In genomic region chr10:58334817-58335305, GRCh38 we compare ENCODE assay signal across 1 cellular context.
TF ChIP-seq lines count a peak whose summit lies in the region.

Gene UBE2D1, plus strand, starts transcription at chr10:58335006. Its CDS starts 196 bp downstream, at chr10:58335202.

TF ChIP-seq in K562, 482 proteins besides CTCF, POLR2A, EP300 and RAD21 (continued from another document and continues in another):
- TF ChIP-seq CHD7 (IDR thresholded peaks at IDR 0.05; ENCODE audit: low read depth, low read length) (no peak), EWSR1 (IDR thresholded peaks at IDR 0.05; ENCODE audit: borderline replicate concordance, low read depth, partially characterized antibody) (no peak), ZBTB2 (IDR thresholded peaks at IDR 0.05) (no peak), PHTF2 (CRISPR knock-in tag; IDR thresholded peaks at IDR 0.05) (no peak), HINFP (tag; conservative IDR thresholded peaks at IDR 0.05; ENCODE audit: low read depth) (peak; percentile 89), ZBTB17 (CRISPR knock-in tag; IDR thresholded peaks at IDR 0.05) (0 out of 2 replicates have a peak, but pooled peaks have one; percentile 57), MECOM (CRISPR knock-in tag; IDR thresholded peaks at IDR 0.05) (no peak), EGR1 (conservative IDR thresholded peaks at IDR 0.05) (0 out of 2 replicates have a peak, but pooled peaks have one; percentile 12), ZNF253 (CRISPR knock-in tag; conservative IDR thresholded peaks at IDR 0.05) (no peak), KLF13 (tag; IDR thresholded peaks at IDR 0.05; ENCODE audit: borderline replicate concordance, low read depth) (peak; percentile 53; the same call in 1 of the 2 replicates), ZNF12 (CRISPR knock-in tag; IDR thresholded peaks at IDR 0.05) (no peak), ZNF75A (CRISPR knock-in tag; IDR thresholded peaks at IDR 0.05) (no peak), BRF2 (IDR thresholded peaks at IDR 0.05; ENCODE audit: borderline replicate concordance, insufficient read depth, insufficient read length) (no peak), FUS (optimal IDR thresholded peaks at IDR 0.05; ENCODE audit: low read depth, low read length) (peak; percentile 63), SMARCB1 (IDR thresholded peaks at IDR 0.05; ENCODE audit: insufficient read length, low read depth) (no peak), PHF8 (IDR thresholded peaks at IDR 0.05; ENCODE audit: borderline replicate concordance, low read length) (peak; percentile 91), CUX1 (CRISPR knock-in tag; IDR thresholded peaks at IDR 0.05) (no peak), SAFB (IDR thresholded peaks at IDR 0.05; ENCODE audit: borderline replicate concordance, low read depth, low read length) (peak; percentile 13; the same call in 1 of the 2 replicates), RFX5 (IDR thresholded peaks at IDR 0.05; ENCODE audit: low read depth, low read length) (no peak), ZNF140 (CRISPR knock-in tag; IDR thresholded peaks at IDR 0.05) (no peak), ZNF717 (CRISPR knock-in tag; IDR thresholded peaks at IDR 0.05) (no peak), ZNF184 (CRISPR knock-in tag; IDR thresholded peaks at IDR 0.05) (no peak)
- TF ChIP-seq, protein P1, sequence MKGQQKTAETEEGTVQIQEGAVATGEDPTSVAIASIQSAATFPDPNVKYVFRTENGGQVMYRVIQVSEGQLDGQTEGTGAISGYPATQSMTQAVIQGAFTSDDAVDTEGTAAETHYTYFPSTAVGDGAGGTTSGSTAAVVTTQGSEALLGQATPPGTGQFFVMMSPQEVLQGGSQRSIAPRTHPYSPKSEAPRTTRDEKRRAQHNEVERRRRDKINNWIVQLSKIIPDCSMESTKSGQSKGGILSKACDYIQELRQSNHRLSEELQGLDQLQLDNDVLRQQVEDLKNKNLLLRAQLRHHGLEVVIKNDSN (CRISPR knock-in tag; IDR thresholded peaks at IDR 0.05), result no peak
- TF ChIP-seq, protein P2, sequence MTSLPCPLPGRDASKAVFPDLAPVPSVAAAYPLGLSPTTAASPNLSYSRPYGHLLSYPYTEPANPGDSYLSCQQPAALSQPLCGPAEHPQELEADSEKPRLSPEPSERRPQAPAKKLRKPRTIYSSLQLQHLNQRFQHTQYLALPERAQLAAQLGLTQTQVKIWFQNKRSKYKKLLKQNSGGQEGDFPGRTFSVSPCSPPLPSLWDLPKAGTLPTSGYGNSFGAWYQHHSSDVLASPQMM (CRISPR knock-in tag; IDR thresholded peaks at IDR 0.05), result no peak
- TF ChIP-seq, protein P3, sequence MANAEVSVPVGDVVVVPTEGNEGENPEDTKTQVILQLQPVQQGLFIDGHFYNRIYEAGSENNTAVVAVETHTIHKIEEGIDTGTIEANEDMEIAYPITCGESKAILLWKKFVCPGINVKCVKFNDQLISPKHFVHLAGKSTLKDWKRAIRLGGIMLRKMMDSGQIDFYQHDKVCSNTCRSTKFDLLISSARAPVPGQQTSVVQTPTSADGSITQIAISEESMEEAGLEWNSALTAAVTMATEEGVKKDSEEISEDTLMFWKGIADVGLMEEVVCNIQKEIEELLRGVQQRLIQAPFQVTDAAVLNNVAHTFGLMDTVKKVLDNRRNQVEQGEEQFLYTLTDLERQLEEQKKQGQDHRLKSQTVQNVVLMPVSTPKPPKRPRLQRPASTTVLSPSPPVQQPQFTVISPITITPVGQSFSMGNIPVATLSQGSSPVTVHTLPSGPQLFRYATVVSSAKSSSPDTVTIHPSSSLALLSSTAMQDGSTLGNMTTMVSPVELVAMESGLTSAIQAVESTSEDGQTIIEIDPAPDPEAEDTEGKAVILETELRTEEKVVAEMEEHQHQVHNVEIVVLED (CRISPR knock-in tag; IDR thresholded peaks at IDR 0.05), result peak; percentile 71
